ENCODE assay signal across 22 cellular contexts in the genomic region with DNA sequence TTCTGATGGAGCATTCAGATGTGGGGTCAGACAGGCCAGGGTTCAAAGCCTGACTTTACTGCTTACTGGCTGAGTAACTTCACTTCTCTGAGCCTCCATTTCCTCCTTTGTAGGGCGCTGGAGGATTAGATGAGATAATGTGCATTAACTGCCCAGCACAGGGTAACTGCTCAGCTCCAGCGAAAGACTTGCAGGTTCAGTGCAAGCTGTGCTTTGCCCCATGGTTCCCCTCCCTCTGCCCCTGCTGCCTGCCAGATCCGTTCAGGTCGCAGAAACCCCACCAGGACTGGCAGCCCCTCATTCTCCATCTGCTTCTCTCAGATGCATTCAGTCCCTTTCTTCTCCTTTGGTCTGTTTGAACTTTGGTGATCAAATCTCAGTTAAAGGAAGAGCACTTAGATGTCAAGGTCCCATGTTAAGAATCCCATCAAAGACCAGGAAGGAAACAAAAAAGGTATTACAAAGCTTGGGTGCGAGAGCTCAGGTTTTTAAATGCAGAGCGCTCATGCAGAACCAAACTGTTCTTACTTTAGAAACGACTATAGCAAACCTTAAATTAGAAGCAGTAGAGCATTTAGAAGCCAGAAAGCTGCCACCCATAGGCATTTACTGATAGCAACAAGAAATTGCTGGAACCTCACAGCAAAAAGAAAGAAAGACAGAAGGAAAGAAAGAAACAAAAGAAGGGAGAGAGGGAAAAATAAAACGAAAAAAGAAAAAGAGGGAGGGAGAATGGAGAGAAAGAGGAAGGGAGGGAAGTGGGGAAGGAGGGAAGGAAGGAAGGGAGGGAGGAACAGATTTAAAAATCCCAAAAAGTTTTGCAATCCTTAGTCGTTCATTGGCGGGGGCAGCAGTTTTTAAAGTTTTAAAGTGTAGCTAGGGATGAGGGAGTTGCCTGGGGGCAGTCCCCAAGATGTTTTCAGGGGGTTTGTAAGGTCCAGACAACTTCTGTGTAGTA. TPM values are rescaled to one million over a fixed set of nuclear protein-coding genes. Genes with fewer than 3 reads are reported as not detected.
DNase-seq lines count a peak whose midpoint lies in the region; ATAC-seq, FAIRE-seq and TF ChIP-seq lines count a peak whose summit lies in the region.
"Had no signal": no experiment of that assay in that cellular context is flagged by ENCODE, and none has a peak within 500 bp of the region (broad histone marks: within the 10 kb centered on the region; RNA-seq: fewer than 3 reads in every experiment).

No MANE protein-coding gene starts in this region.

- no peaks in the 10 kb centered on the region for H3K9me3 Mint-ChIP-seq in activated naive CD8-positive, alpha-beta T cell (ENCODE audit: low read depth)
- no peaks in the 10 kb centered on the region for H3K9me3 Mint-ChIP-seq in activated naive CD8-positive, alpha-beta T cell treated with anti-CD3 and anti-CD28 coated beads, Interleukin-2, amount 50 U/mL, for 24 hours
- H3K9me3 Mint-ChIP-seq in GM23338 (no peaks in the 10 kb centered on the region), immature natural killer cell (no peaks in the 10 kb centered on the region)
- H3K9me3 Mint-ChIP-seq: CD8-positive, alpha-beta memory T cell; natural killer cell treated with Interleukin-12 subunit alpha and Interleukin-12 subunit beta and Interleukin-15 and Interleukin-18, amount 100 ng/mL, for 72 hours had no signal

- ATAC-seq in activated naive CD8-positive, alpha-beta T cell treated with anti-CD3 and anti-CD28 coated beads, Interleukin-2, amount 50 U/mL, for 24 hours, result no peak
- ATAC-seq in GM23338 (peak; percentile 37; the same call in 2 of the 3 replicates), GM21367 (IDR thresholded peaks at IDR 0.05; ENCODE audit: unreplicated experiment) (no peak)
- ATAC-seq: activated CD4-positive, alpha-beta T cell treated with anti-CD3 and anti-CD28 coated beads for 36 hours; body of pancreas; gastrocnemius medialis; natural killer cell treated with Interleukin-12 subunit alpha and Interleukin-12 subunit beta and Interleukin-15 and Interleukin-18, amount 100 ng/mL, for 72 hours had no signal

- H3K9me3 ChIP-seq in skeletal muscle tissue (ENCODE audit: control insufficient read depth in 3 of 3, low read length in 3 of 3), result no peaks in the 10 kb centered on the region
- H3K9me3 ChIP-seq: body of pancreas, gastrocnemius medialis had no signal

- FAIRE-seq in bronchial epithelial cell (lab: Jason Lieb, UNC), result peak; percentile 7

- H3K27me3 ChIP-seq in GM23338 (ENCODE audit: insufficient read depth) (no peaks in the 10 kb centered on the region), bronchial epithelial cell (ENCODE audit: control insufficient read depth, insufficient read depth, low read length) (no peaks in the 10 kb centered on the region), skeletal muscle tissue (ENCODE audit: control insufficient read depth in 3 of 3, insufficient read depth in 3 of 3, low read length in 3 of 3) (no peaks in the 10 kb centered on the region)
- H3K27me3 ChIP-seq: body of pancreas, gastrocnemius medialis had no signal

- no peaks in the 10 kb centered on the region for H3K27me3 Mint-ChIP-seq in activated naive CD8-positive, alpha-beta T cell
- peaks cover 2% of the 10 kb centered on the region for H3K27me3 Mint-ChIP-seq in activated naive CD8-positive, alpha-beta T cell treated with anti-CD3 and anti-CD28 coated beads, Interleukin-2, amount 50 U/mL, for 24 hours
- peaks cover 7% of the 10 kb centered on the region for H3K27me3 Mint-ChIP-seq in GM23338 (ENCODE audit: insufficient read depth, low read depth, poor library complexity)
- peaks cover 0 to 3% (median 3%) of the 10 kb centered on the region in 3 donors for H3K27me3 Mint-ChIP-seq in immature natural killer cell (ENCODE audit: low read depth in 3 of 3)

- no peak for TF ChIP-seq CTCF in GM23338 (conservative IDR thresholded peaks at IDR 0.05; ENCODE audit: low read depth in 2 of 2)
- no peak for TF ChIP-seq CTCF in bronchial epithelial cell (IDR thresholded peaks at IDR 0.05; ENCODE audit: insufficient read depth, low read length, severe bottlenecking)

- H3K27ac ChIP-seq in GM23338 (ENCODE audit: low read depth) (no peak overlapping the region), skeletal muscle tissue (ENCODE audit: low read depth, low read length) (no peak overlapping the region)
- H3K27ac ChIP-seq: body of pancreas, PC-9 had no signal

- no peak for DNase-seq in activated naive CD8-positive, alpha-beta T cell treated with anti-CD3 and anti-CD28 coated beads, Interleukin-2, amount 50 U/mL, for 24 hours
- DNase-seq in GM23338 (ENCODE audit: low spot score), result no peak
- DNase-seq in bronchial epithelial cell (ENCODE audit: low read depth), result no peak
- no peak for DNase-seq in DMS114 treated with DMSO at 0.1 percent for 48 hours (lab: John Stamatoyannopoulos, UW; ENCODE audit: unreplicated experiment)
- DNase-seq in immature natural killer cell, result no peak
- DNase-seq: activated CD4-positive, alpha-beta T cell treated with anti-CD3 and anti-CD28 coated beads for 36 hours; activated CD8-positive, alpha-beta memory T cell treated with anti-CD3 and anti-CD28 coated beads, Interleukin-2, amount 50 U/mL, for 4 hours; activated naive CD4-positive, alpha-beta T cell treated with Interleukin-2 at 50 U/mL for 16 hours; body of pancreas; cortex of kidney; gastrocnemius medialis; NCI-H526 treated with DMSO at 0.1 percent for 48 hours; PC-9; stimulated activated CD4-positive, alpha-beta T cell treated with anti-CD3 and anti-CD28 coated beads, Interleukin-15, amount 100 ng/mL, for 24 hours; stimulated activated naive CD4-positive, alpha-beta T cell treated with Interleukin-2 at 50 U/mL for 16 hours; T-helper 9 cell had no signal

- H3K4me3 ChIP-seq in GM23338 (no peak overlapping the region), bronchial epithelial cell (ENCODE audit: low read depth, low read length) (no peak overlapping the region), skeletal muscle tissue (ENCODE audit: low read length in 3 of 3) (no peak overlapping the region)
- H3K4me3 ChIP-seq: body of pancreas, gastrocnemius medialis, lung, PC-9 had no signal

- H3K4me2 ChIP-seq in GM23338, result no peak overlapping the region
- H3K4me2 ChIP-seq: PC-9 had no signal

- peaks cover 49% of the 10 kb centered on the region for H3K4me1 Mint-ChIP-seq in activated naive CD8-positive, alpha-beta T cell (ENCODE audit: low read depth)
- peaks cover 18% of the 10 kb centered on the region for H3K4me1 Mint-ChIP-seq in activated naive CD8-positive, alpha-beta T cell treated with anti-CD3 and anti-CD28 coated beads, Interleukin-2, amount 50 U/mL, for 24 hours
- H3K4me1 Mint-ChIP-seq in GM23338 (peaks cover 24% of the 10 kb centered on the region), immature natural killer cell (no peaks in the 10 kb centered on the region)

- H3K4me1 ChIP-seq in GM23338 (ENCODE audit: insufficient read depth) (no peaks in the 10 kb centered on the region), skeletal muscle tissue (ENCODE audit: control insufficient read depth in 3 of 3, insufficient read depth in 3 of 3, low read length in 3 of 3) (peaks cover 50 to 77% (median 53%) of the 10 kb centered on the region in 3 donors)
- H3K4me1 ChIP-seq: body of pancreas had no signal

- H3K9ac ChIP-seq in skeletal muscle tissue (ENCODE audit: low read depth in 1 of 3, low read length in 3 of 3), result peak overlapping the region in 2 of 3 donors; percentile 3 to 51

- H3K36me3 Mint-ChIP-seq in activated naive CD8-positive, alpha-beta T cell, result no peaks in the 10 kb centered on the region
- H3K36me3 Mint-ChIP-seq in activated naive CD8-positive, alpha-beta T cell treated with anti-CD3 and anti-CD28 coated beads, Interleukin-2, amount 50 U/mL, for 24 hours (ENCODE audit: low read depth), result no peaks in the 10 kb centered on the region
- H3K36me3 Mint-ChIP-seq in GM23338 (ENCODE audit: low read depth) (no peaks in the 10 kb centered on the region), immature natural killer cell (no peaks in the 10 kb centered on the region)
- H3K36me3 Mint-ChIP-seq: CD8-positive, alpha-beta memory T cell; natural killer cell treated with Interleukin-12 subunit alpha and Interleukin-12 subunit beta and Interleukin-15 and Interleukin-18, amount 100 ng/mL, for 72 hours had no signal

- H3K36me3 ChIP-seq in GM23338 (ENCODE audit: insufficient read depth) (no peaks in the 10 kb centered on the region), bronchial epithelial cell (ENCODE audit: control insufficient read depth, insufficient read depth, low read length) (peaks cover 1% of the 10 kb centered on the region), skeletal muscle tissue (ENCODE audit: control insufficient read depth in 3 of 3, insufficient read depth in 3 of 3, low read length in 3 of 3) (peaks cover 2 to 7% (median 6%) of the 10 kb centered on the region in 3 donors)

- H3K27ac Mint-ChIP-seq in activated naive CD8-positive, alpha-beta T cell, result no peak overlapping the region
- H3K27ac Mint-ChIP-seq in activated naive CD8-positive, alpha-beta T cell treated with anti-CD3 and anti-CD28 coated beads, Interleukin-2, amount 50 U/mL, for 24 hours, result no peak overlapping the region
- no peak overlapping the region for H3K27ac Mint-ChIP-seq in GM23338
- no peak overlapping the region for H3K27ac Mint-ChIP-seq in immature natural killer cell
- H3K27ac Mint-ChIP-seq: activated CD4-positive, alpha-beta T cell treated with anti-CD3 and anti-CD28 coated beads for 36 hours; natural killer cell treated with Interleukin-12 subunit alpha and Interleukin-12 subunit beta and Interleukin-15 and Interleukin-18, amount 100 ng/mL, for 72 hours had no signal

- H3F3A ChIP-seq in GM23338 (replicated peaks; ENCODE audit: low read depth), result no peaks in the 10 kb centered on the region

- no peaks in the 10 kb centered on the region for H3K9me2 ChIP-seq in GM23338 (ENCODE audit: insufficient read depth)

- H4K20me1 ChIP-seq in GM23338 (replicated peaks; ENCODE audit: insufficient read depth), result no peaks in the 10 kb centered on the region; the same call in 1 of the 2 replicates

- peak overlapping the region; percentile 67 for H2AFZ ChIP-seq in GM23338
- H2AFZ ChIP-seq: PC-9 had no signal

- no peaks in the 10 kb centered on the region for H3K79me2 ChIP-seq in GM23338 (replicated peaks; ENCODE audit: insufficient read depth)

- H3K4me3 Mint-ChIP-seq in activated naive CD8-positive, alpha-beta T cell, result peak overlapping the region; percentile 52
- no peak overlapping the region for H3K4me3 Mint-ChIP-seq in activated naive CD8-positive, alpha-beta T cell treated with anti-CD3 and anti-CD28 coated beads, Interleukin-2, amount 50 U/mL, for 24 hours
- no peak overlapping the region for H3K4me3 Mint-ChIP-seq in GM23338
- H3K4me3 Mint-ChIP-seq in immature natural killer cell, result no peak overlapping the region
- H3K4me3 Mint-ChIP-seq: activated CD4-positive, alpha-beta T cell treated with anti-CD3 and anti-CD28 coated beads for 36 hours; natural killer cell treated with Interleukin-12 subunit alpha and Interleukin-12 subunit beta and Interleukin-15 and Interleukin-18, amount 100 ng/mL, for 72 hours had no signal

RNA-seq across cellular contexts. Expression of a gene that starts 23.5 kb away (rescaled TPM):
- 4.7 and 5.7 TPM in 2 replicates for total RNA-seq in GM23338 (2014; rRNA removed; shearing (Covaris generic))
- polyA plus RNA-seq in GM23338 (2016; fragmentation: Nextera tagmentation; extraction: Ambion mirVana), result 2.8 and 3.2 TPM in 2 replicates
- total RNA-seq in bronchial epithelial cell, result 17.4 and 21.9 TPM in 2 replicates
- total RNA-seq in skeletal muscle tissue, result 75.7 TPM
- under 1 TPM in 2 of 3 donors, not detected in 1; 0.28 to 0.83 TPM for polyA plus RNA-seq in immature natural killer cell
- polyA plus RNA-seq: CD8-positive, alpha-beta memory T cell had no signal

RNA-seq across cellular contexts. Expression of a gene that starts 50.1 kb away (rescaled TPM):
- total RNA-seq in GM23338 (2014; rRNA removed; shearing (Covaris generic)), result 58.8 and 62.2 TPM in 2 replicates
- polyA plus RNA-seq in GM23338 (2016; fragmentation: Nextera tagmentation; extraction: Ambion mirVana), result 15.5 and 20.2 TPM in 2 replicates
- 35.2 and 43.7 TPM in 2 replicates for total RNA-seq in bronchial epithelial cell
- total RNA-seq in skeletal muscle tissue, result 14.1 TPM
- 1 to 10 TPM in 2 of 3 donors, under 1 TPM in 1; 0.88 to 4.5 (median 2.6) TPM for polyA plus RNA-seq in immature natural killer cell
